28 cellular contexts compared by ENCODE assay signal in the genomic region with DNA sequence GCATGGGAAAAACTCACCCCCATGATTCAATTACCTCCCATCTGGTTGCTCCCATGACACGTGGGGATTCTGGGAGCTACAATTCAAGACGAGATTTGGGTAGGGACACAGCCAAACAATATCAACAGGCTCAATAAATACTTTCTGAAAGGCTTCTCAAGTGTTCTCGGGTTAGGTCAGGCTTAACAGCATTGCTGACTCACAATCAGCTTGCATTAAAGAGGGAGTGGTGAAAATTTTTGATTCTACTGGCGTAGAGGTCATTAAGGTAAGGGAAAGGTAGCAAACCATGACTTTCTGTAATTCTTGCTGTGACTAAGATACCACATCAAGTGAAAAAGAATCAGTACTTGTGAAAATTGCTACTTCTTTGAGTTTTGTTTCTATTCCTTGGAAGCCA.
"Had no signal": no experiment of that assay in that cellular context is flagged by ENCODE, and none has a peak within 500 bp of the region (broad histone marks: within the 10 kb centered on the region; RNA-seq: fewer than 3 reads in every experiment).

No MANE protein-coding gene starts in this region.

- H3K9me3 Mint-ChIP-seq: activated naive CD8-positive, alpha-beta T cell treated with anti-CD3 and anti-CD28 coated beads, Interleukin-2, amount 50 U/mL, for 24 hours had no signal

- H3K4me1 ChIP-seq: ascending aorta, body of pancreas, SJCRH30 had no signal

- H3K27ac ChIP-seq: ascending aorta, body of pancreas, cardiac muscle cell, RWPE1, SJCRH30, VCaP had no signal

- ATAC-seq: activated CD8-positive, alpha-beta T cell treated with anti-CD3 and anti-CD28 coated beads, Interleukin-2, amount 10 ng/mL, durations not matched to agents 7 days and 5 days; activated naive CD8-positive, alpha-beta T cell treated with anti-CD3 and anti-CD28 coated beads, Interleukin-2, amount 50 U/mL, for 24 hours; body of pancreas; Panc1 had no signal

- H3K36me3 ChIP-seq: ascending aorta, cardiac muscle cell, SJCRH30 had no signal

- H3K4me3 Mint-ChIP-seq: activated CD8-positive, alpha-beta T cell treated with anti-CD3 and anti-CD28 coated beads, Interleukin-2, amount 10 ng/mL, durations not matched to agents 7 days and 5 days; activated naive CD8-positive, alpha-beta T cell treated with anti-CD3 and anti-CD28 coated beads, Interleukin-2, amount 50 U/mL, for 24 hours had no signal

- H3K9me3 ChIP-seq: ascending aorta, body of pancreas, SJCRH30, SK-N-SH had no signal

- H3K27ac Mint-ChIP-seq: activated CD8-positive, alpha-beta T cell treated with anti-CD3 and anti-CD28 coated beads, Interleukin-2, amount 10 ng/mL, durations not matched to agents 7 days and 5 days; activated naive CD4-positive, alpha-beta T cell treated with anti-CD3 and anti-CD28 coated beads, Interleukin-2, amount 50 U/mL, for 72 hours; activated naive CD8-positive, alpha-beta T cell treated with anti-CD3 and anti-CD28 coated beads, Interleukin-2, amount 50 U/mL, for 24 hours had no signal

- H3K4me1 Mint-ChIP-seq: activated naive CD8-positive, alpha-beta T cell treated with anti-CD3 and anti-CD28 coated beads, Interleukin-2, amount 50 U/mL, for 24 hours had no signal

- H3K4me3 ChIP-seq: ascending aorta, body of pancreas, cardiac muscle cell, SJCRH30 had no signal

- H3K27me3 ChIP-seq: ascending aorta, body of pancreas, cardiac muscle cell had no signal

- DNase-seq: activated CD4-positive, alpha-beta T cell treated with anti-CD3 and anti-CD28 coated beads for 4 hours; activated CD4-positive, CD25-positive, alpha-beta regulatory T cell; activated CD8-positive, alpha-beta memory T cell treated with anti-CD3 and anti-CD28 coated beads, Interleukin-2, amount 50 U/mL, for 48 hours; activated CD8-positive, alpha-beta T cell treated with anti-CD3 and anti-CD28 coated beads, Interleukin-2, amount 10 ng/mL, durations not matched to agents 7 days and 5 days; activated effector memory CD4-positive, alpha-beta T cell treated with anti-CD3 and anti-CD28 coated beads, Interleukin-2, amount 50 U/mL, for 16 hours; activated naive CD4-positive, alpha-beta T cell treated with Interleukin-2 at 50 U/mL for 16 hours; activated naive CD8-positive, alpha-beta T cell treated with anti-CD3 and anti-CD28 coated beads, Interleukin-2, amount 50 U/mL, for 24 hours; activated T-cell treated with anti-CD3 and anti-CD28 coated beads, Interleukin-2, amount 50 U/mL, for 1 hour; amniotic stem cell; body of pancreas; Kasumi-1; KBM-7; NCI-H1092; NCI-H1930; NCI-H2171; NCI-H226; NCI-H526; NCI-H82; Right ventricle myocardium superior; SJCRH30; SK-N-SH; T-helper 1 cell had no signal
